ENCODE assay signal across 16 cellular contexts in the genomic region with DNA sequence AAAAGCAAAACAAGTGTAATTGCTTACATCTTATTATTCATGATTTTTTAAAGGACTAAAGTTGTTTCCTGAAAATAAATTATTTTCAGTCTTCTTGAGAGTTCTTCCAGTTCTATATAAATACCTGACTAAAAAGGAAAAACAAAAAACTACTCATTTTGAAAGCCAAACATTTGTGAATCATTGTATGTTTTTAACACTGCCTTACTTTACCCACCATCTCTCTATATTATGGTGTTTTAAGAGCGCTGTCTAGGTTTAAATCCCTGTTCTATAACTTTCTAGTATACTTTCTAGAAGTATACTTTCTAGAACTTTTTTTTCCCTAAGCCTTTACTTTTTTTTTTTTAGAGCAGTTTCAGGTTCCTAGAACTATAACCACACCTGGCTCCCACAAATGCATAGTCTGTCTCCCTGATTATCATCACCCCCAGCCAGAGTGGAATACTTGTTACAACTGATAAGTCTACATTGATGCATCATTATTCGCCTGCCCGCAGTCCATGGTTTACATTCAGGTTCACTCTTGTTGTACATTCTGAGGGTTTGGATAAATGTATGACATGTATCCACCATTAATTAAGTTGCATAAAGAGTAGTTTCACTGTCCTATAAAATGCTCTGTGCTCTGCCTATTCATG. TPM values are rescaled to one million over a fixed set of nuclear protein-coding genes. Genes with fewer than 3 reads are reported as not detected.
DNase-seq lines count a peak whose midpoint lies in the region; ATAC-seq and TF ChIP-seq lines count a peak whose summit lies in the region.
"Had no signal": no experiment of that assay in that cellular context is flagged by ENCODE, and none has a peak within 500 bp of the region (broad histone marks: within the 10 kb centered on the region; RNA-seq: fewer than 3 reads in every experiment).

No MANE protein-coding gene starts in this region.

- H3K27me3 Mint-ChIP-seq in activated T-cell treated with anti-CD3 and anti-CD28 coated beads, Interleukin-2, amount 50 U/mL, for 4 hours (ENCODE audit: low read depth), result no peaks in the 10 kb centered on the region
- H3K27me3 Mint-ChIP-seq in activated T-helper 17 cell treated with anti-CD3 and anti-CD28 coated beads, Interleukin-2, amount 50 U/mL, for 72 hours, result no peaks in the 10 kb centered on the region

- H3K36me3 ChIP-seq in DND-41 (ENCODE audit: insufficient read depth, low read length), result peaks cover 22% of the 10 kb centered on the region

- H3K4me1 Mint-ChIP-seq in activated T-cell treated with anti-CD3 and anti-CD28 coated beads, Interleukin-2, amount 50 U/mL, for 4 hours (ENCODE audit: low read depth), result peaks cover 81% of the 10 kb centered on the region
- H3K4me1 Mint-ChIP-seq in activated T-helper 17 cell treated with anti-CD3 and anti-CD28 coated beads, Interleukin-2, amount 50 U/mL, for 72 hours, result peaks cover 44% of the 10 kb centered on the region
- H3K4me1 Mint-ChIP-seq in stimulated activated effector memory CD8-positive, alpha-beta T cell treated with anti-CD3 and anti-CD28 coated beads, Interleukin-12 subunit alpha, Interleukin-12 subunit beta, amount 100 ng/mL, for 72 hours, result peaks cover 68% of the 10 kb centered on the region

- peaks cover 100% of the 10 kb centered on the region for H3K79me2 ChIP-seq in DND-41 (ENCODE audit: insufficient read depth, low read length)

- no peak overlapping the region for H3K4me3 ChIP-seq in DND-41 (ENCODE audit: low read depth in 1 of 2, low read length in 2 of 2)

- peak overlapping the region; percentile 82 for H3K27ac Mint-ChIP-seq in activated T-helper 17 cell treated with anti-CD3 and anti-CD28 coated beads, Interleukin-2, amount 50 U/mL, for 72 hours
- no peak overlapping the region for H3K27ac Mint-ChIP-seq in stimulated activated effector memory CD8-positive, alpha-beta T cell treated with anti-CD3 and anti-CD28 coated beads, Interleukin-12 subunit alpha, Interleukin-12 subunit beta, amount 100 ng/mL, for 72 hours

- H4K20me1 ChIP-seq in DND-41 (ENCODE audit: insufficient read depth, low read length), result peaks cover 19% of the 10 kb centered on the region; the same call in 1 of the 2 replicates

- peak; percentile 70 to 73 for ATAC-seq in activated T-cell treated with anti-CD3 and anti-CD28 coated beads, Interleukin-2, amount 50 U/mL, for 4 hours
- ATAC-seq in DND-41 (ENCODE audit: insufficient read depth, low read depth), result no peak
- ATAC-seq in activated T-helper 17 cell treated with anti-CD3 and anti-CD28 coated beads, Interleukin-2, amount 50 U/mL, for 72 hours (replicated peaks), result peak; percentile 89
- peak; percentile 90 for ATAC-seq in stimulated activated effector memory CD8-positive, alpha-beta T cell treated with anti-CD3 and anti-CD28 coated beads, Interleukin-12 subunit alpha, Interleukin-12 subunit beta, amount 100 ng/mL, for 72 hours

- H3K9me3 ChIP-seq in DND-41 (ENCODE audit: insufficient read depth, low read length, severe bottlenecking), result no peaks in the 10 kb centered on the region
- H3K9me3 ChIP-seq: BE2C had no signal

- H3K4me3 Mint-ChIP-seq in activated T-cell treated with anti-CD3 and anti-CD28 coated beads, Interleukin-2, amount 50 U/mL, for 4 hours, result no peak overlapping the region
- H3K4me3 Mint-ChIP-seq in activated T-helper 17 cell treated with anti-CD3 and anti-CD28 coated beads, Interleukin-2, amount 50 U/mL, for 72 hours, result peak overlapping the region; percentile 45
- peak overlapping the region; percentile 28 for H3K4me3 Mint-ChIP-seq in stimulated activated effector memory CD8-positive, alpha-beta T cell treated with anti-CD3 and anti-CD28 coated beads, Interleukin-12 subunit alpha, Interleukin-12 subunit beta, amount 100 ng/mL, for 72 hours

- H3K4me2 ChIP-seq in DND-41 (ENCODE audit: insufficient read depth, low read length), result peak overlapping the region; percentile 23; the same call in 1 of the 2 replicates

- no peaks in the 10 kb centered on the region for H3K27me3 ChIP-seq in DND-41 (ENCODE audit: insufficient read depth, low read length, poor library complexity)
- H3K27me3 ChIP-seq: BE2C had no signal

- peaks cover 23% of the 10 kb centered on the region for H3K4me1 ChIP-seq in DND-41 (ENCODE audit: insufficient read depth, low read length)

- peaks cover 15% of the 10 kb centered on the region for H3K36me3 Mint-ChIP-seq in activated T-cell treated with anti-CD3 and anti-CD28 coated beads, Interleukin-2, amount 50 U/mL, for 4 hours (ENCODE audit: insufficient read depth)
- peaks cover 55% of the 10 kb centered on the region for H3K36me3 Mint-ChIP-seq in activated T-helper 17 cell treated with anti-CD3 and anti-CD28 coated beads, Interleukin-2, amount 50 U/mL, for 72 hours (ENCODE audit: low read depth)
- H3K36me3 Mint-ChIP-seq in stimulated activated effector memory CD8-positive, alpha-beta T cell treated with anti-CD3 and anti-CD28 coated beads, Interleukin-12 subunit alpha, Interleukin-12 subunit beta, amount 100 ng/mL, for 72 hours, result peaks cover 38% of the 10 kb centered on the region

- H3K27ac ChIP-seq in DND-41 (ENCODE audit: low read length), result no peak overlapping the region

- TF ChIP-seq CTCF in DND-41 (IDR thresholded peaks at IDR 0.05; ENCODE audit: borderline replicate concordance, extremely low read depth, low read length, poor library complexity, severe bottlenecking), result no peak

- H3K9me3 Mint-ChIP-seq in activated T-cell treated with anti-CD3 and anti-CD28 coated beads, Interleukin-2, amount 50 U/mL, for 4 hours, result no peaks in the 10 kb centered on the region
- no peaks in the 10 kb centered on the region for H3K9me3 Mint-ChIP-seq in activated T-helper 17 cell treated with anti-CD3 and anti-CD28 coated beads, Interleukin-2, amount 50 U/mL, for 72 hours
- H3K9me3 Mint-ChIP-seq in stimulated activated effector memory CD8-positive, alpha-beta T cell treated with anti-CD3 and anti-CD28 coated beads, Interleukin-12 subunit alpha, Interleukin-12 subunit beta, amount 100 ng/mL, for 72 hours, result no peaks in the 10 kb centered on the region

- DNase-seq in activated T-cell treated with anti-CD3 and anti-CD28 coated beads, Interleukin-2, amount 50 U/mL, for 4 hours, result no peak
- no peak for DNase-seq in activated T-cell treated with anti-CD3 and anti-CD28 coated beads, Interleukin-2, amount 50 U/mL, for 1 hour
- DNase-seq in DND-41 (no peak), DMS 273 (lab: John Stamatoyannopoulos, UW; ENCODE audit: unreplicated experiment) (no peak), SHP77 (lab: John Stamatoyannopoulos, UW) (no peak)
- DNase-seq in stimulated activated effector memory CD8-positive, alpha-beta T cell treated with anti-CD3 and anti-CD28 coated beads, Interleukin-12 subunit alpha, Interleukin-12 subunit beta, amount 100 ng/mL, for 72 hours (ENCODE audit: low spot score in 2 of 2), result no peak
- DNase-seq: BE2C; DMS 273 treated with DMSO at 0.1 percent for 48 hours; KBM-7; NCI-H1048; NCI-H2227 treated with DMSO at 0.1 percent for 48 hours; NCI-H524 treated with DMSO at 0.1 percent for 48 hours; NK-92 treated with Interleukin-12 subunit alpha and Interleukin-12 subunit beta, amount 100 ng/mL, for 24 hours; OCI-M1; RPMI8226 had no signal

- no peak overlapping the region for H2AFZ ChIP-seq in DND-41 (ENCODE audit: low read depth, low read length)

- no peak overlapping the region for H3K9ac ChIP-seq in DND-41 (ENCODE audit: low read depth, low read length)

RNA-seq across cellular contexts. Expression of a gene that starts 9.8 kb away (rescaled TPM):
- total RNA-seq in activated T-cell treated with anti-CD3 and anti-CD28 coated beads, Interleukin-2, amount 50 U/mL, for 4 hours, result 10 to 100 TPM; 15.4 to 20.2 (median 17.2) TPM
- 10 to 100 TPM; 22.2 to 47.4 TPM for total RNA-seq in activated T-helper 17 cell treated with anti-CD3 and anti-CD28 coated beads, Interleukin-2, amount 50 U/mL, for 72 hours

RNA-seq across cellular contexts. Expression of a gene that starts 43.2 kb away (rescaled TPM):
- 10 to 100 TPM in 1 of 3 donors, 1 to 10 TPM in 2; 9.1 to 10.9 (median 9.9) TPM for total RNA-seq in activated T-cell treated with anti-CD3 and anti-CD28 coated beads, Interleukin-2, amount 50 U/mL, for 4 hours
- 10 to 100 TPM; 19.5 to 24.8 TPM for total RNA-seq in activated T-helper 17 cell treated with anti-CD3 and anti-CD28 coated beads, Interleukin-2, amount 50 U/mL, for 72 hours
